Comparison of ENCODE assay signal across 31 cellular contexts in the genomic region with DNA sequence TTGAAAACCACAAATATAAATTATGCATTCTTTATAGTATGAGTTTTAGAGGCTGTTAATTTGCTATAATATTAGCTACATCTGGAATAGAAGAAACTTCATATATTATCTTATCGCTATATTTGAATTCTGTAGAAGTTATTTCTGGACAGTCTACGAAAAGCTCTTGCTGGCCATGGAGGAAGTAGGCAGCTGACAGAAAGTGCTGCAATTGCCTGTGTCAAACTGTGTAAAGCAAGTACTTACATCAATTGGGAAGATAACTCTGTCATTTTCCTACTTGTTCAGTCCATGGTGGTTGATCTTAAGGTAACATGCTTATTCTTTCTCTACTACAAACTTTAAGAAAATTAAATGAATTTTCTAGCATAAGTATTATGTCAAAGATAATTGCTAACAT.
"Had no signal": no experiment of that assay in that cellular context is flagged by ENCODE, and none has a peak within 500 bp of the region (broad histone marks: within the 10 kb centered on the region; RNA-seq: fewer than 3 reads in every experiment).

No MANE protein-coding gene starts in this region.

- H3K9me3 ChIP-seq: adrenal gland had no signal

- H3K9me3 Mint-ChIP-seq: activated CD4-positive, alpha-beta T cell treated with anti-CD3 and anti-CD28 coated beads, Interleukin-2, amount 10 ng/mL, durations not matched to agents 7 days and 5 days; activated naive CD4-positive, alpha-beta T cell treated with anti-CD3 and anti-CD28 coated beads for 36 hours; activated naive CD4-positive, alpha-beta T cell treated with anti-CD3 and anti-CD28 coated beads, Interleukin-2, amount 50 U/mL, for 72 hours; activated T-cell treated with anti-CD3 and anti-CD28 coated beads, Interleukin-2, amount 50 U/mL, for 24 hours; activated T-helper 2 cell treated with anti-CD3 and anti-CD28 coated beads, Interferon-gamma antibody, Interleukin-2, Interleukin-4, amounts not matched to agents 10 μg/mL and 5 μg/mL and 100 μg/mL, durations not matched to agents 14 hours and 24 hours and 36 hours had no signal

- H3K27me3 Mint-ChIP-seq: activated CD4-positive, alpha-beta T cell treated with anti-CD3 and anti-CD28 coated beads for 36 hours; activated CD4-positive, alpha-beta T cell treated with anti-CD3 and anti-CD28 coated beads, Interleukin-2, amount 10 ng/mL, durations not matched to agents 7 days and 5 days; activated T-cell treated with anti-CD3 and anti-CD28 coated beads, Interleukin-2, amount 50 U/mL, for 24 hours; brain had no signal

- H3K36me3 Mint-ChIP-seq: activated naive CD4-positive, alpha-beta T cell treated with anti-CD3 and anti-CD28 coated beads, Interleukin-2, amount 50 U/mL, for 72 hours; WTC11 had no signal

- H3K27ac Mint-ChIP-seq: activated CD4-positive, alpha-beta T cell treated with anti-CD3 and anti-CD28 coated beads for 36 hours; activated CD4-positive, alpha-beta T cell treated with anti-CD3 and anti-CD28 coated beads, Interleukin-2, amount 10 ng/mL, durations not matched to agents 7 days and 5 days; activated CD8-positive, alpha-beta T cell treated with anti-CD3 and anti-CD28 coated beads, Interleukin-2, amount 10 ng/mL, durations not matched to agents 7 days and 5 days; activated naive CD4-positive, alpha-beta T cell treated with anti-CD3 and anti-CD28 coated beads for 36 hours; activated naive CD4-positive, alpha-beta T cell treated with anti-CD3 and anti-CD28 coated beads, Interleukin-2, amount 50 U/mL, for 72 hours; activated T-cell treated with anti-CD3 and anti-CD28 coated beads, Interleukin-2, amount 50 U/mL, for 24 hours; activated T-helper 2 cell treated with anti-CD3 and anti-CD28 coated beads, Interferon-gamma antibody, Interleukin-2, Interleukin-4, amounts not matched to agents 10 μg/mL and 5 μg/mL and 100 μg/mL, durations not matched to agents 14 hours and 24 hours and 36 hours; brain; WTC11 had no signal

- H3K4me3 Mint-ChIP-seq: activated CD4-positive, alpha-beta T cell treated with anti-CD3 and anti-CD28 coated beads for 36 hours; activated CD4-positive, alpha-beta T cell treated with anti-CD3 and anti-CD28 coated beads, Interleukin-2, amount 10 ng/mL, durations not matched to agents 7 days and 5 days; activated CD8-positive, alpha-beta T cell treated with anti-CD3 and anti-CD28 coated beads, Interleukin-2, amount 10 ng/mL, durations not matched to agents 7 days and 5 days; activated naive CD4-positive, alpha-beta T cell treated with anti-CD3 and anti-CD28 coated beads for 36 hours; activated T-cell treated with anti-CD3 and anti-CD28 coated beads, Interleukin-2, amount 50 U/mL, for 24 hours; brain; WTC11 had no signal

- H3K36me3 ChIP-seq: adrenal gland had no signal

- DNase-seq: activated CD4-positive, alpha-beta T cell treated with anti-CD3 and anti-CD28 coated beads for 36 hours; activated CD4-positive, alpha-beta T cell treated with anti-CD3 and anti-CD28 coated beads, Interleukin-2, amount 10 ng/mL, durations not matched to agents 7 days and 5 days; activated CD4-positive, alpha-beta T cell treated with anti-CD3 and anti-CD28 coated beads, Interleukin-2, amount 50 U/mL, for 48 hours; activated CD8-positive, alpha-beta T cell treated with anti-CD3 and anti-CD28 coated beads, Interleukin-2, amount 10 ng/mL, durations not matched to agents 7 days and 5 days; activated gamma-delta T cell; activated naive CD4-positive, alpha-beta T cell treated with anti-CD3 and anti-CD28 coated beads for 36 hours; activated T-cell treated with anti-CD3 and anti-CD28 coated beads, Interleukin-2, amount 50 U/mL, for 24 hours; adrenal gland; anterior cingulate cortex; central memory CD4-positive, alpha-beta T cell; KG1; MM.1S; NCI-H1092; NCI-H1436 treated with DMSO at 0.1 percent for 48 hours; NCI-H1694 treated with DMSO at 0.1 percent for 48 hours; NCI-H2029; NCI-H345; NCI-H510A; NCI-H526; NCI-H748 treated with DMSO at 0.1 percent for 48 hours; NK-92 treated with Interleukin-12 subunit alpha and Interleukin-12 subunit beta, amount 100 ng/mL, for 24 hours; OCI-M1; SJCRH30; T1000 had no signal

- H3K4me3 ChIP-seq: adrenal gland, SJCRH30, SK-N-MC had no signal

- ATAC-seq: activated CD4-positive, alpha-beta T cell treated with anti-CD3 and anti-CD28 coated beads for 36 hours; activated CD4-positive, CD25-positive, alpha-beta regulatory T cell treated with anti-CD3 and anti-CD28 coated beads, Interleukin-2, amount 50 U/mL, for 24 hours; activated CD8-positive, alpha-beta T cell treated with anti-CD3 and anti-CD28 coated beads, Interleukin-2, amount 10 ng/mL, durations not matched to agents 7 days and 5 days; activated naive CD4-positive, alpha-beta T cell treated with anti-CD3 and anti-CD28 coated beads, Interleukin-2, amount 50 U/mL, for 72 hours; WTC11 had no signal

- H3K4me1 ChIP-seq: SJCRH30 had no signal

- H3K4me1 Mint-ChIP-seq: activated CD4-positive, alpha-beta T cell treated with anti-CD3 and anti-CD28 coated beads, Interleukin-2, amount 10 ng/mL, durations not matched to agents 7 days and 5 days; brain; WTC11 had no signal

- H3K27ac ChIP-seq: adrenal gland, SJCRH30, SK-N-MC had no signal

- FAIRE-seq: bronchial epithelial cell had no signal

- H3K27me3 ChIP-seq: adrenal gland, SJCRH30 had no signal
